ENCODE assay signal across 9 cellular contexts in the genomic region with DNA sequence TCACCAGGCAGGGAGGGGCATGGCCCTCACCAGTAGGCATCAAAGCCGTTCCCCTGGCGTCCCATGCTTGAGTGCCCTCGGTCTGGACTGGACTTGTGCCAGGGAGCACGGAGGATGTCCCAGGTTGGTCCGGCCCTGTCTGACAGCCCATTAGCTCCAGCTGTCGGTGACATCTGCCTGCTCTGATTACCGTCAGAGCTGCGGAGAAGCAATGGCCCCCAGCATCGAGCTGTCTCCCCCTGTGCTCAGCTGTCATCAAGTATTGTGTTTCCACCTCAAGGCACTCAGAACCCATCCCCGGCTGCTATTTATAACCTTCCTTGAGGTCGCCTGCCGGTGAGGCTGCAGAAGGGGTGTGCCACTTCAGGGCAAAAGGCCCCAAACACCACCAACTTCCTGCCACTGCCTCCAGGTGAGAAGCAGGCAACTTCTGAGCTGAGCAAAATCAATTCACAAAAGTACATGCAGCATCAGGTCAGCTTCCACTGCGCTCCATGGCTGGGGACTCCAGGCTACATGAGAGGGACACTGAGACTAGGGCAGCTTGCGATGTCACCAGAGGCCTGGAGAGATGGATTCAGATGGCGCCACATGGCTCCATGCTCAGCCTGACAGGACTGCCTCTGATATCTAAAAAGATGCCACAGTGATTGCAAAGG.
DNase-seq lines count a peak whose midpoint lies in the region; ATAC-seq lines count a peak whose summit lies in the region.
"Had no signal": no experiment of that assay in that cellular context is flagged by ENCODE, and none has a peak within 500 bp of the region (broad histone marks: within the 10 kb centered on the region; RNA-seq: fewer than 3 reads in every experiment).

No MANE protein-coding gene starts in this region.

- H3K27me3 Mint-ChIP-seq in activated naive CD4-positive, alpha-beta T cell treated with anti-CD3 and anti-CD28 coated beads for 36 hours (ENCODE audit: low read depth): no peaks in the 10 kb centered on the region
- peaks cover under 1% of the 10 kb centered on the region for H3K27me3 Mint-ChIP-seq in stimulated activated memory B cell treated with anti-CD40 and anti-IgM and Interleukin-4, amounts not matched to agents 10 μg/mL and 1 μg/mL and 100 μg/mL, for 72 hours
- H3K27me3 Mint-ChIP-seq: activated naive CD4-positive, alpha-beta T cell treated with anti-CD3 and anti-CD28 coated beads, Interleukin-2, amount 50 U/mL, for 24 hours had no signal

- no peaks in the 10 kb centered on the region for H3K9me3 Mint-ChIP-seq in activated naive CD4-positive, alpha-beta T cell treated with anti-CD3 and anti-CD28 coated beads for 36 hours
- H3K9me3 Mint-ChIP-seq in stimulated activated memory B cell treated with anti-CD40 and anti-IgM and Interleukin-4, amounts not matched to agents 10 μg/mL and 1 μg/mL and 100 μg/mL, for 72 hours: no peaks in the 10 kb centered on the region
- H3K9me3 Mint-ChIP-seq: activated naive CD4-positive, alpha-beta T cell treated with anti-CD3 and anti-CD28 coated beads, Interleukin-2, amount 50 U/mL, for 24 hours had no signal

- H3K4me3 Mint-ChIP-seq in activated naive CD4-positive, alpha-beta T cell treated with anti-CD3 and anti-CD28 coated beads for 36 hours: no peak overlapping the region
- peak overlapping the region; percentile 44 for H3K4me3 Mint-ChIP-seq in stimulated activated memory B cell treated with anti-CD40 and anti-IgM and Interleukin-4, amounts not matched to agents 10 μg/mL and 1 μg/mL and 100 μg/mL, for 72 hours

- DNase-seq in activated naive CD4-positive, alpha-beta T cell treated with anti-CD3 and anti-CD28 coated beads for 36 hours: peak; percentile 52
- no peak for DNase-seq in activated naive CD4-positive, alpha-beta T cell treated with Interleukin-2 at 50 U/mL for 16 hours
- DNase-seq in activated gamma-delta T cell treated with anti-CD3 and anti-CD28 coated beads, Interleukin-2, amount 50 U/mL, for 16 hours (ENCODE audit: low read depth): peak; percentile 16
- DNase-seq in NCI-H345 treated with DMSO at 0.1 percent for 48 hours (lab: John Stamatoyannopoulos, UW; ENCODE audit: unreplicated experiment) (no peak), SIG-M5 (lab: John Stamatoyannopoulos, UW) (no peak), GDM1 (lab: John Stamatoyannopoulos, UW) (no peak)

- no peaks in the 10 kb centered on the region for H3K36me3 Mint-ChIP-seq in activated naive CD4-positive, alpha-beta T cell treated with anti-CD3 and anti-CD28 coated beads for 36 hours (ENCODE audit: low read depth)
- no peaks in the 10 kb centered on the region for H3K36me3 Mint-ChIP-seq in stimulated activated memory B cell treated with anti-CD40 and anti-IgM and Interleukin-4, amounts not matched to agents 10 μg/mL and 1 μg/mL and 100 μg/mL, for 72 hours
- H3K36me3 Mint-ChIP-seq: activated naive CD4-positive, alpha-beta T cell treated with anti-CD3 and anti-CD28 coated beads, Interleukin-2, amount 50 U/mL, for 24 hours had no signal

- CTCF ChIA-PET in activated naive CD4-positive, alpha-beta T cell treated with anti-CD3 and anti-CD28 coated beads for 36 hours (lab: Charles Lee): interaction anchor here (1.1 to 2.5 kb wide), 2 partner anchors 21 to 45 kb away, joined by 4 to 9 read pairs; no protein-coding TSS in a partner anchor

- H3K27ac Mint-ChIP-seq in activated naive CD4-positive, alpha-beta T cell treated with anti-CD3 and anti-CD28 coated beads for 36 hours: no peak overlapping the region
- peak overlapping the region; percentile 60 for H3K27ac Mint-ChIP-seq in stimulated activated memory B cell treated with anti-CD40 and anti-IgM and Interleukin-4, amounts not matched to agents 10 μg/mL and 1 μg/mL and 100 μg/mL, for 72 hours
- H3K27ac Mint-ChIP-seq: activated naive CD4-positive, alpha-beta T cell treated with anti-CD3 and anti-CD28 coated beads, Interleukin-2, amount 50 U/mL, for 24 hours had no signal

- peak; percentile 31 for ATAC-seq in HG03520 (IDR thresholded peaks at IDR 0.05; ENCODE audit: unreplicated experiment)
- peak; percentile 75 for ATAC-seq in stimulated activated memory B cell treated with anti-CD40 and anti-IgM and Interleukin-4, amounts not matched to agents 10 μg/mL and 1 μg/mL and 100 μg/mL, for 72 hours

- intact Hi-C loops in activated naive CD4-positive, alpha-beta T cell treated with anti-CD3 and anti-CD28 coated beads for 36 hours (cut with micrococcal nuclease): no loop called here

- H3K4me1 Mint-ChIP-seq in activated naive CD4-positive, alpha-beta T cell treated with anti-CD3 and anti-CD28 coated beads for 36 hours (ENCODE audit: low read depth): peaks cover 26% of the 10 kb centered on the region
- peaks cover 60% of the 10 kb centered on the region for H3K4me1 Mint-ChIP-seq in stimulated activated memory B cell treated with anti-CD40 and anti-IgM and Interleukin-4, amounts not matched to agents 10 μg/mL and 1 μg/mL and 100 μg/mL, for 72 hours

Comparison
In these comparisons a context has a peak if more than half of its experiments do, and no peak if none do; other contexts are left out.
1. DNase-seq: peak in activated naive CD4-positive, alpha-beta T cell treated with anti-CD3 and anti-CD28 coated beads for 36 hours (single experiment) and activated gamma-delta T cell treated with anti-CD3 and anti-CD28 coated beads, Interleukin-2, amount 50 U/mL, for 16 hours (single experiment); none in activated naive CD4-positive, alpha-beta T cell treated with Interleukin-2 at 50 U/mL for 16 hours (single experiment), NCI-H345 treated with DMSO at 0.1 percent for 48 hours (single experiment), SIG-M5 (single experiment) and GDM1 (single experiment).